ENCODE assay signal across 26 cellular contexts in the genomic region with DNA sequence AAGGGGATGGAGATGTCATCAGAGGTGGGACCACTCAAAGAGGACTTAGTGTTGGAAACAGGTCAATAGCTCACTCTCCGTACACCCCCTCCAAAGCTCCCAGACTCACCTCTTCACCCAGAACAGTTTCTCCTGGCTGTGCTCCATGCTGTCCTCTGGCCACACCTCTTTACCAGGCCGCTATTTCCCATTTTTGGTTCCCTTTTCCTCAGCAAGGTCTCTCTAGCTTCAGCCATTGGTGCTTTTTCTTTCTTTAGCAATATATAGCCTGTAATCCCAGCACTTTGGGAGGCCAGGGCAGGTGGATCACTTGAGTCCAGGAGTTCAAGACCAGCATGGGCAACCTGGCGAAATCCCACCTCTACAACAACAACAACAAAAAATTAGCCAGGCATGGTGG.
DNase-seq lines count a peak whose midpoint lies in the region; ATAC-seq lines count a peak whose summit lies in the region.
"Had no signal": no experiment of that assay in that cellular context is flagged by ENCODE, and none has a peak within 500 bp of the region (broad histone marks: within the 10 kb centered on the region; RNA-seq: fewer than 3 reads in every experiment).

No MANE protein-coding gene starts in this region.

- no peak overlapping the region for H3K27ac Mint-ChIP-seq in T-helper 2 cell treated with Interferon-gamma antibody and Interleukin-4, amounts not matched to agents 5 μg/mL and 100 μg/mL, for 36 hours
- H3K27ac Mint-ChIP-seq: activated CD4-positive, alpha-beta T cell treated with anti-CD3 and anti-CD28 coated beads, Interleukin-2, amount 10 ng/mL, durations not matched to agents 7 days and 5 days; activated naive CD8-positive, alpha-beta T cell; H9; immature natural killer cell; stimulated activated naive CD8-positive, alpha-beta T cell treated with anti-CD3 and anti-CD28 coated beads, Interleukin-15, amount 100 ng/mL, for 72 hours; T-helper 17 cell had no signal

- H3K9me3 Mint-ChIP-seq in T-helper 2 cell treated with Interferon-gamma antibody and Interleukin-4, amounts not matched to agents 5 μg/mL and 100 μg/mL, for 36 hours: peaks cover 9% of the 10 kb centered on the region
- H3K9me3 Mint-ChIP-seq: activated CD4-positive, alpha-beta T cell treated with anti-CD3 and anti-CD28 coated beads, Interleukin-2, amount 10 ng/mL, durations not matched to agents 7 days and 5 days; immature natural killer cell had no signal

- H3K4me1 Mint-ChIP-seq in T-helper 2 cell treated with Interferon-gamma antibody and Interleukin-4, amounts not matched to agents 5 μg/mL and 100 μg/mL, for 36 hours (ENCODE audit: low read depth): peaks cover 5% of the 10 kb centered on the region
- H3K4me1 Mint-ChIP-seq: immature natural killer cell had no signal

- peaks cover 2% of the 10 kb centered on the region for H3K27me3 Mint-ChIP-seq in T-helper 2 cell treated with Interferon-gamma antibody and Interleukin-4, amounts not matched to agents 5 μg/mL and 100 μg/mL, for 36 hours (ENCODE audit: low read depth)
- H3K27me3 Mint-ChIP-seq: activated CD4-positive, alpha-beta T cell treated with anti-CD3 and anti-CD28 coated beads, Interleukin-2, amount 10 ng/mL, durations not matched to agents 7 days and 5 days; activated naive CD8-positive, alpha-beta T cell had no signal

- DNase-seq in left ventricle myocardium superior (no peak), Right ventricle myocardium inferior (ENCODE audit: missing footprints) (no peak), SKM-1 (lab: John Stamatoyannopoulos, UW; ENCODE audit: unreplicated experiment) (peak; percentile 55), medulla oblongata (ENCODE audit: extremely low spot score) (peak; percentile 36), T-helper 9 cell (no peak)
- DNase-seq in T-helper 2 cell treated with Interferon-gamma antibody and Interleukin-4, amounts not matched to agents 5 μg/mL and 100 μg/mL, for 36 hours (ENCODE audit: low spot score): no peak
- DNase-seq: activated CD4-positive, alpha-beta T cell treated with anti-CD3 and anti-CD28 coated beads, Interleukin-2, amount 10 ng/mL, durations not matched to agents 7 days and 5 days; COR-L47; effector CD4-positive, alpha-beta T cell; H9; immature natural killer cell; left lung; MG63; NCI-H1436; NCI-H2081; NCI-H69; posterior cingulate gyrus; RPMI8226; spleen; stimulated activated CD4-positive, alpha-beta T cell treated with anti-CD3 and anti-CD28 coated beads, Interleukin-2, amount 100 ng/mL, for 48 hours; stimulated activated naive CD8-positive, alpha-beta T cell treated with anti-CD3 and anti-CD28 coated beads, Interleukin-15, amount 100 ng/mL, for 72 hours; T-helper 17 cell; uterus; WERI-Rb-1 had no signal

- ATAC-seq in left ventricle myocardium superior: peak; percentile 30
- no peak for ATAC-seq in Right ventricle myocardium inferior
- no peak for ATAC-seq in GM19467 (IDR thresholded peaks at IDR 0.05; ENCODE audit: unreplicated experiment)
- ATAC-seq: stimulated activated naive CD8-positive, alpha-beta T cell treated with anti-CD3 and anti-CD28 coated beads, Interleukin-15, amount 100 ng/mL, for 72 hours; T-helper 17 cell had no signal

- intact Hi-C loops in left ventricle myocardium superior (cut with micrococcal nuclease): no loop called here
- intact Hi-C loops in Right ventricle myocardium inferior (cut with DNase I): loop anchor here (10.0 kb wide), 1 partner anchor 123 kb away; a partner anchor contains a TSS

- no peak overlapping the region for H3K4me3 Mint-ChIP-seq in T-helper 2 cell treated with Interferon-gamma antibody and Interleukin-4, amounts not matched to agents 5 μg/mL and 100 μg/mL, for 36 hours
- H3K4me3 Mint-ChIP-seq: activated CD4-positive, alpha-beta T cell treated with anti-CD3 and anti-CD28 coated beads, Interleukin-2, amount 10 ng/mL, durations not matched to agents 7 days and 5 days; activated naive CD8-positive, alpha-beta T cell; H9; immature natural killer cell; stimulated activated naive CD8-positive, alpha-beta T cell treated with anti-CD3 and anti-CD28 coated beads, Interleukin-15, amount 100 ng/mL, for 72 hours; T-helper 17 cell had no signal

- no peaks in the 10 kb centered on the region for H3K36me3 Mint-ChIP-seq in T-helper 2 cell treated with Interferon-gamma antibody and Interleukin-4, amounts not matched to agents 5 μg/mL and 100 μg/mL, for 36 hours (ENCODE audit: low read depth)
- H3K36me3 Mint-ChIP-seq: activated naive CD8-positive, alpha-beta T cell; immature natural killer cell had no signal

Comparison
In these comparisons a context has a peak if more than half of its experiments do, and no peak if none do; other contexts are left out.
1. DNase-seq: peak in SKM-1 (single experiment) and medulla oblongata (single experiment); none in left ventricle myocardium superior (single experiment), Right ventricle myocardium inferior (single experiment), T-helper 2 cell treated with Interferon-gamma antibody and Interleukin-4, amounts not matched to agents 5 μg/mL and 100 μg/mL, for 36 hours (single experiment) and T-helper 9 cell (single experiment).